ENCODE assay signal across 10 cellular contexts in the genomic region with DNA sequence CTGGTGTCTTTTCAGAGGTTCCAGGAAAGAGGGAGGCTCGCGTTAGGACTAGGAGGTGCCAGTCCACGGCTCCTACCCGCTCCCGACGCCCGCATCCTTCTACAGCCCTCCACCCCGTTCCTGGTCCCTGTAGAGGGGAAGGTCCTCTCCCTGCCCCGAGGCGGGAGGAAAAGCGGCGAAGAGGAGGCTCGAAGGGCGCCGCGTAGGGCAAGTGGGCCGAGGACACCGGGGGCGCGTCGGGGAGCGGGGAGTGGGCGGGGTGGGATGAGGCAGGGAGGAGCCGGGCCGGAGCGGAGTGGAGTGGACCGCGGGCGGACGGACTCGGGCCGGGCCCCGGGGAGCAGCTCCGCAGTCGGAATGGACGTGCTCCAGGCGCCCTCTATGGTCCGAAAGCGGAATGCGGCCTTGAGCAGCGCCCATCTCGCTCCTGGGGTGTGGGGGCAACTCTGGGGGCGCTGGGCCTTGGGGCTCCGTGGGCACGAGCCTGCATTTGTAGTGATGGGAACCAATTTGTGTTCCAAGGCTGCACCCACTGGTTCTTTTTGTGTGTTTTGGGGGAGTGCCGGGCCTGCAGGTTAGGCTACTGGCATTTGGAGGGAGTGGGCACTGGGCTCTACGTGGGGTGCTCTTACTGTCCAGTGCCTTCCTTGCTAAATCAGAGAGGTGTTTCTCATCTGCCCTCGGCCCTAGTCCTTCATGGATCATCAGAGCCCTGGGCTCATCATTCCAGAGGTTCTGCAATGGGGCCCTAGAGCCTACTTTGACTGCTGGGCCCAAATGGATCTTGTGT. TPM values are rescaled to one million over a fixed set of nuclear protein-coding genes. Genes with fewer than 3 reads are reported as not detected.
A peak's percentile ranks its signal among the peaks of the same experiment; 100 is the strongest.
DNase-seq lines count a peak whose midpoint lies in the region; ATAC-seq and TF ChIP-seq lines count a peak whose summit lies in the region.
"Had no signal": no experiment of that assay in that cellular context is flagged by ENCODE, and none has a peak within 500 bp of the region (broad histone marks: within the 10 kb centered on the region; RNA-seq: fewer than 3 reads in every experiment).

No MANE protein-coding gene starts in this region.

- peak; percentile 49 for TF ChIP-seq CTCF in cardiac fibroblast (IDR thresholded peaks at IDR 0.05; ENCODE audit: low read depth, low read length)
- peak in 2 of 7 experiments; percentile 27 to 44 for TF ChIP-seq CTCF in stomach (IDR thresholded peaks at IDR 0.05)

- H3K9me3 ChIP-seq in HUES48 (ENCODE audit: control insufficient read depth, insufficient read depth, low read length) (no peaks in the 10 kb centered on the region), stomach (peaks cover 0 to 19% (median 0%) of the 10 kb centered on the region in 4 donors)

- no peaks in the 10 kb centered on the region for H3K4me1 Mint-ChIP-seq in activated T-helper 1 cell treated with anti-CD3 and anti-CD28 coated beads, Interleukin-12 subunit alpha, Interleukin-12 subunit beta, Interleukin-2, Interleukin-4 antibody, amounts not matched to agents 30 ng/mL and 10 ng/mL and 1 ng/mL, durations not matched to agents 14 hours and 24 hours and 36 hours (ENCODE audit: low read depth)
- H3K4me1 Mint-ChIP-seq in activated CD4-positive, alpha-beta T cell treated with anti-CD3 and anti-CD28 coated beads, Interleukin-2, amount 10 ng/mL, durations not matched to agents 7 days and 5 days, result peaks cover 2% of the 10 kb centered on the region

- H3K4me1 ChIP-seq in HUES48 (ENCODE audit: control insufficient read depth, insufficient read depth, low read length) (peaks cover 17% of the 10 kb centered on the region), stomach (peaks cover 18 to 50% (median 29%) of the 10 kb centered on the region in 4 donors)

- peaks cover 100% of the 10 kb centered on the region for H3K27me3 ChIP-seq in HUES48 (ENCODE audit: control insufficient read depth, insufficient read depth, low read length)
- peaks cover 54 to 100% (median 92%) of the 10 kb centered on the region in 3 donors for H3K27me3 ChIP-seq in stomach

- H3K27ac Mint-ChIP-seq in activated T-helper 1 cell treated with anti-CD3 and anti-CD28 coated beads, Interleukin-12 subunit alpha, Interleukin-12 subunit beta, Interleukin-2, Interleukin-4 antibody, amounts not matched to agents 30 ng/mL and 10 ng/mL and 1 ng/mL, durations not matched to agents 14 hours and 24 hours and 36 hours, result no peak overlapping the region
- H3K27ac Mint-ChIP-seq in activated CD4-positive, alpha-beta T cell treated with anti-CD3 and anti-CD28 coated beads, Interleukin-2, amount 10 ng/mL, durations not matched to agents 7 days and 5 days, result no peak overlapping the region

- TF ChIP-seq EP300 in stomach (IDR thresholded peaks at IDR 0.05), result no peak

- H3K36me3 ChIP-seq in HUES48 (ENCODE audit: control insufficient read depth, insufficient read depth, low read length) (no peaks in the 10 kb centered on the region), stomach (no peaks in the 10 kb centered on the region)

- peak overlapping the region; percentile 53 for H3K4me3 ChIP-seq in HUES48 (ENCODE audit: low read depth, low read length)
- peak overlapping the region in 1 of 2 donors; percentile 5 for H3K4me3 ChIP-seq in cardiac fibroblast (replicated peaks in 1 of 2; ENCODE audit: low read depth in 2 of 2, low read length in 2 of 2)
- peak overlapping the region in 3 of 4 donors; percentile 14 to 37 (median 16) for H3K4me3 ChIP-seq in stomach

- H3K9ac ChIP-seq in HUES48 (ENCODE audit: low read depth, low read length), result no peak overlapping the region

- no peak for TF ChIP-seq POLR2A in stomach (IDR thresholded peaks at IDR 0.05)

- peak; percentile 17 for DNase-seq in cardiac fibroblast (ENCODE audit: low read depth in 2 of 2)
- DNase-seq in left kidney (ENCODE audit: low read depth, low spot score), result peak; percentile 61
- peak; percentile 36 for DNase-seq in stomach
- no peak for DNase-seq in Kasumi-1 (lab: John Stamatoyannopoulos, UW)
- no peak for DNase-seq in activated T-helper 1 cell treated with anti-CD3 and anti-CD28 coated beads, Interleukin-12 subunit alpha, Interleukin-12 subunit beta, Interleukin-2, Interleukin-4 antibody, amounts not matched to agents 30 ng/mL and 10 ng/mL and 1 ng/mL, durations not matched to agents 14 hours and 24 hours and 36 hours (ENCODE audit: low spot score)
- no peak for DNase-seq in activated CD4-positive, alpha-beta T cell treated with anti-CD3 and anti-CD28 coated beads, Interleukin-2, amount 10 ng/mL, durations not matched to agents 7 days and 5 days
- DNase-seq: NCI-H1105 treated with DMSO at 0.1 percent for 48 hours had no signal

- CTCF ChIA-PET in activated CD4-positive, alpha-beta T cell treated with anti-CD3 and anti-CD28 coated beads, Interleukin-2, amount 10 ng/mL, durations not matched to agents 7 days and 5 days (lab: Charles Lee), result no interaction called here

- H3K4me3 Mint-ChIP-seq in activated T-helper 1 cell treated with anti-CD3 and anti-CD28 coated beads, Interleukin-12 subunit alpha, Interleukin-12 subunit beta, Interleukin-2, Interleukin-4 antibody, amounts not matched to agents 30 ng/mL and 10 ng/mL and 1 ng/mL, durations not matched to agents 14 hours and 24 hours and 36 hours, result no peak overlapping the region
- no peak overlapping the region for H3K4me3 Mint-ChIP-seq in activated CD4-positive, alpha-beta T cell treated with anti-CD3 and anti-CD28 coated beads, Interleukin-2, amount 10 ng/mL, durations not matched to agents 7 days and 5 days
- H3K4me3 Mint-ChIP-seq: T-helper 1 cell treated with Interleukin-12 subunit alpha and Interleukin-12 subunit beta and Interleukin-4 antibody, amounts not matched to agents 30 μg/mL and 1 μg/mL, for 36 hours had no signal

- peaks cover 5% of the 10 kb centered on the region for H3K9me3 Mint-ChIP-seq in activated T-helper 1 cell treated with anti-CD3 and anti-CD28 coated beads, Interleukin-12 subunit alpha, Interleukin-12 subunit beta, Interleukin-2, Interleukin-4 antibody, amounts not matched to agents 30 ng/mL and 10 ng/mL and 1 ng/mL, durations not matched to agents 14 hours and 24 hours and 36 hours
- no peaks in the 10 kb centered on the region for H3K9me3 Mint-ChIP-seq in activated CD4-positive, alpha-beta T cell treated with anti-CD3 and anti-CD28 coated beads, Interleukin-2, amount 10 ng/mL, durations not matched to agents 7 days and 5 days
- H3K9me3 Mint-ChIP-seq: T-helper 1 cell treated with Interleukin-12 subunit alpha and Interleukin-12 subunit beta and Interleukin-4 antibody, amounts not matched to agents 30 μg/mL and 1 μg/mL, for 36 hours had no signal

- no peaks in the 10 kb centered on the region for H3K36me3 Mint-ChIP-seq in activated T-helper 1 cell treated with anti-CD3 and anti-CD28 coated beads, Interleukin-12 subunit alpha, Interleukin-12 subunit beta, Interleukin-2, Interleukin-4 antibody, amounts not matched to agents 30 ng/mL and 10 ng/mL and 1 ng/mL, durations not matched to agents 14 hours and 24 hours and 36 hours (ENCODE audit: low read depth)
- H3K36me3 Mint-ChIP-seq in activated CD4-positive, alpha-beta T cell treated with anti-CD3 and anti-CD28 coated beads, Interleukin-2, amount 10 ng/mL, durations not matched to agents 7 days and 5 days (ENCODE audit: low read depth), result peaks cover 4% of the 10 kb centered on the region

- no peak for ATAC-seq in GM18868 (IDR thresholded peaks at IDR 0.05; ENCODE audit: unreplicated experiment)

- H3K27me3 Mint-ChIP-seq in activated T-helper 1 cell treated with anti-CD3 and anti-CD28 coated beads, Interleukin-12 subunit alpha, Interleukin-12 subunit beta, Interleukin-2, Interleukin-4 antibody, amounts not matched to agents 30 ng/mL and 10 ng/mL and 1 ng/mL, durations not matched to agents 14 hours and 24 hours and 36 hours (ENCODE audit: insufficient read depth), result peaks cover 64% of the 10 kb centered on the region
- peaks cover 74% of the 10 kb centered on the region for H3K27me3 Mint-ChIP-seq in activated CD4-positive, alpha-beta T cell treated with anti-CD3 and anti-CD28 coated beads, Interleukin-2, amount 10 ng/mL, durations not matched to agents 7 days and 5 days

- POLR2A ChIA-PET in activated CD4-positive, alpha-beta T cell treated with anti-CD3 and anti-CD28 coated beads, Interleukin-2, amount 10 ng/mL, durations not matched to agents 7 days and 5 days (lab: Charles Lee), result no interaction called here

- intact Hi-C loops in stomach (cut with DNase I; ENCODE audit: low total_unique reads), result no loop called here
- intact Hi-C loops in activated T-helper 1 cell treated with anti-CD3 and anti-CD28 coated beads, Interleukin-12 subunit alpha, Interleukin-12 subunit beta, Interleukin-2, Interleukin-4 antibody, amounts not matched to agents 30 ng/mL and 10 ng/mL and 1 ng/mL, durations not matched to agents 14 hours and 24 hours and 36 hours (cut with micrococcal nuclease), result loop anchor here (10.0 kb wide), 1 partner anchor 488 kb away; no protein-coding TSS in a partner anchor

- no peak overlapping the region for H3K27ac ChIP-seq in HUES48 (ENCODE audit: low read depth, low read length)
- no peak overlapping the region for H3K27ac ChIP-seq in stomach

- 6 to 21% (median 7%) methylated on average over 7 to 48 of the region's 48 CpGs for WGBS in stomach, 5 donors

RNA-seq across cellular contexts. Expression of a gene that starts 7.3 kb away (rescaled TPM):
- not detected for total RNA-seq in stomach
- under 1 TPM in 1 of 3 donors, not detected in 2; 0.13 TPM for polyA plus RNA-seq in stomach
- not detected in 2 replicates for total RNA-seq in activated T-helper 1 cell treated with anti-CD3 and anti-CD28 coated beads, Interleukin-12 subunit alpha, Interleukin-12 subunit beta, Interleukin-2, Interleukin-4 antibody, amounts not matched to agents 30 ng/mL and 10 ng/mL and 1 ng/mL, durations not matched to agents 14 hours and 24 hours and 36 hours
- total RNA-seq in activated CD4-positive, alpha-beta T cell treated with anti-CD3 and anti-CD28 coated beads, Interleukin-2, amount 10 ng/mL, durations not matched to agents 7 days and 5 days, result not detected

Comparison
In these comparisons a context has a peak if more than half of its experiments do, and no peak if none do; other contexts are left out.
1. DNase-seq: peak in cardiac fibroblast (2 of 2), left kidney (single experiment) and stomach (single experiment); none in Kasumi-1 (0 of 2), activated T-helper 1 cell treated with anti-CD3 and anti-CD28 coated beads, Interleukin-12 subunit alpha, Interleukin-12 subunit beta, Interleukin-2, Interleukin-4 antibody, amounts not matched to agents 30 ng/mL and 10 ng/mL and 1 ng/mL, durations not matched to agents 14 hours and 24 hours and 36 hours (single experiment) and activated CD4-positive, alpha-beta T cell treated with anti-CD3 and anti-CD28 coated beads, Interleukin-2, amount 10 ng/mL, durations not matched to agents 7 days and 5 days (single experiment).